ENCODE assay signal across 8 cellular contexts in genomic region chr2:71331331-71331580, GRCh38. TPM values are rescaled to one million over a fixed set of nuclear protein-coding genes. Genes with fewer than 3 reads are reported as not detected.
DNase-seq lines count a peak whose midpoint lies in the region; ATAC-seq and TF ChIP-seq lines count a peak whose summit lies in the region.
"Not testable (repeated sequence)": the region's sequence is repeated elsewhere in the genome, so short reads cannot be mapped to it uniquely, and the experiment has no call there.

No MANE protein-coding gene starts in this region.

- DNase-seq in CD8-positive, alpha-beta T cell, result peak in 1 of 7 experiments; percentile 15
- DNase-seq in activated gamma-delta T cell treated with anti-CD3 and anti-CD28 coated beads, Interleukin-2, amount 50 U/mL, for 16 hours (ENCODE audit: low read depth), result peak; percentile 1
- DNase-seq in effector memory CD4-positive, alpha-beta T cell; immature natural killer cell; osteocyte (ENCODE audit: extremely low spot score, unreplicated experiment); stomach: not testable (repeated sequence)

- peaks cover 36% of the 10 kb centered on the region for H3K4me1 Mint-ChIP-seq in CD8-positive, alpha-beta T cell (ENCODE audit: low read depth)
- peaks cover 22% of the 10 kb centered on the region for H3K4me1 Mint-ChIP-seq in T-helper 1 cell treated with Interleukin-12 subunit alpha and Interleukin-12 subunit beta and Interleukin-4 antibody, amounts not matched to agents 30 μg/mL and 1 μg/mL, for 36 hours (ENCODE audit: low read depth)
- H3K4me1 Mint-ChIP-seq in immature natural killer cell (peaks cover 46 to 59% of the 10 kb centered on the region in 2 donors), osteocyte (ENCODE audit: unreplicated experiment) (peaks cover 32% of the 10 kb centered on the region)

- H3K27me3 Mint-ChIP-seq in CD8-positive, alpha-beta T cell (ENCODE audit: low read depth); osteocyte (ENCODE audit: unreplicated experiment): not testable (repeated sequence)
- peaks cover 14% of the 10 kb centered on the region for H3K27me3 Mint-ChIP-seq in T-helper 1 cell treated with Interleukin-12 subunit alpha and Interleukin-12 subunit beta and Interleukin-4 antibody, amounts not matched to agents 30 μg/mL and 1 μg/mL, for 36 hours (ENCODE audit: low read depth)
- H3K27me3 Mint-ChIP-seq in immature natural killer cell (ENCODE audit: low read depth in 3 of 3), result peaks cover 2 to 22% (median 10%) of the 10 kb centered on the region in 3 donors

- not testable (repeated sequence) for H3K9me3 Mint-ChIP-seq in CD8-positive, alpha-beta T cell; T-helper 1 cell treated with Interleukin-12 subunit alpha and Interleukin-12 subunit beta and Interleukin-4 antibody, amounts not matched to agents 30 μg/mL and 1 μg/mL, for 36 hours; immature natural killer cell; osteocyte (ENCODE audit: unreplicated experiment)

- POLR2A ChIA-PET in CD8-positive, alpha-beta T cell (lab: Charles Lee), result interaction anchor here (0.7 to 2.5 kb wide), 10 partner anchors 9 to 263 kb away, joined by 3 to 16 read pairs (median 4); partner anchors contain the start of genes MPHOSPH10, NAGK and PAIP2B

- H3K36me3 Mint-ChIP-seq in CD8-positive, alpha-beta T cell, result peaks cover 19% of the 10 kb centered on the region
- H3K36me3 Mint-ChIP-seq in T-helper 1 cell treated with Interleukin-12 subunit alpha and Interleukin-12 subunit beta and Interleukin-4 antibody, amounts not matched to agents 30 μg/mL and 1 μg/mL, for 36 hours (ENCODE audit: low read depth), result peaks cover 16% of the 10 kb centered on the region
- H3K36me3 Mint-ChIP-seq in immature natural killer cell, result not testable (repeated sequence)
- peaks cover 13% of the 10 kb centered on the region for H3K36me3 Mint-ChIP-seq in osteocyte (ENCODE audit: unreplicated experiment)

- H3K27ac ChIP-seq in CD8-positive, alpha-beta T cell (ENCODE audit: low read depth, low read length), result not testable (repeated sequence)
- peak overlapping the region; percentile 21 for H3K27ac ChIP-seq in effector memory CD4-positive, alpha-beta T cell (ENCODE audit: insufficient read depth, low read length, poor library complexity, severe bottlenecking)
- H3K27ac ChIP-seq in stomach, result peak overlapping the region in 4 of 5 donors; percentile 91 to 99 (median 96)

- TF ChIP-seq POLR2A in stomach (IDR thresholded peaks at IDR 0.05), result not testable (repeated sequence)

- peak overlapping the region; percentile 99 for H3K4me3 Mint-ChIP-seq in CD8-positive, alpha-beta T cell
- peak overlapping the region; percentile 100 for H3K4me3 Mint-ChIP-seq in T-helper 1 cell treated with Interleukin-12 subunit alpha and Interleukin-12 subunit beta and Interleukin-4 antibody, amounts not matched to agents 30 μg/mL and 1 μg/mL, for 36 hours
- H3K4me3 Mint-ChIP-seq in immature natural killer cell, result peak overlapping the region; percentile 94 to 100 (median 100)
- H3K4me3 Mint-ChIP-seq in osteocyte (ENCODE audit: unreplicated experiment), result peak overlapping the region; percentile 100

- H3K4me3 ChIP-seq in CD8-positive, alpha-beta T cell (ENCODE audit: low read depth, low read length), result peak overlapping the region; percentile 41
- H3K4me3 ChIP-seq in effector memory CD4-positive, alpha-beta T cell (ENCODE audit: insufficient read depth, low read depth, low read length, poor library complexity, severe bottlenecking), result peak overlapping the region; percentile 95
- H3K4me3 ChIP-seq in stomach, result peak overlapping the region; percentile 80 to 98 (median 86)

- H3K9me3 ChIP-seq in CD8-positive, alpha-beta T cell (ENCODE audit: low read length); effector memory CD4-positive, alpha-beta T cell (ENCODE audit: control insufficient read depth, low read length); stomach: not testable (repeated sequence)

- intact Hi-C loops in CD8-positive, alpha-beta T cell (cut with DNase I, micrococcal nuclease), result loop anchor here (1.0 to 10.0 kb wide), 6 partner anchors 32 to 266 kb away; partner anchors contain the start of genes MCEE (in 2 of the 2), MPHOSPH10 (in 2 of the 2), NAGK (in 2 of the 2) and PAIP2B (in 1 of the 2)
- intact Hi-C loops in stomach (cut with DNase I; ENCODE audit: low total_unique reads), result not testable (repeated sequence)

- TF ChIP-seq CTCF in CD8-positive, alpha-beta T cell (IDR thresholded peaks at IDR 0.05); osteocyte (IDR thresholded peaks at IDR 0.05); stomach (IDR thresholded peaks at IDR 0.05): not testable (repeated sequence)

- ATAC-seq in CD8-positive, alpha-beta T cell, result not testable (repeated sequence)
- ATAC-seq in HG02943 (IDR thresholded peaks at IDR 0.05; ENCODE audit: low read depth, unreplicated experiment), result peak; percentile 5

- peaks cover 35% of the 10 kb centered on the region for H3K4me1 ChIP-seq in CD8-positive, alpha-beta T cell (ENCODE audit: insufficient read depth, low read length)
- not testable (repeated sequence) for H3K4me1 ChIP-seq in effector memory CD4-positive, alpha-beta T cell (ENCODE audit: control insufficient read depth, insufficient read depth, low read length, poor library complexity, severe bottlenecking)
- peaks cover 20 to 43% (median 31%) of the 10 kb centered on the region in 4 donors for H3K4me1 ChIP-seq in stomach

- H3K27me3 ChIP-seq in CD8-positive, alpha-beta T cell (ENCODE audit: insufficient read depth, low read length); effector memory CD4-positive, alpha-beta T cell (replicated peaks; ENCODE audit: control insufficient read depth, insufficient read depth, low read length, poor library complexity, severe bottlenecking); stomach: not testable (repeated sequence)

- CTCF ChIA-PET in CD8-positive, alpha-beta T cell (lab: Charles Lee), result interaction anchor here (0.7 to 2.3 kb wide), 11 partner anchors 9 to 200 kb away, joined by 3 to 19 read pairs (median 4); no protein-coding TSS in a partner anchor

- TF ChIP-seq EP300 in stomach (IDR thresholded peaks at IDR 0.05), result not testable (repeated sequence)

- H3K27ac Mint-ChIP-seq in CD8-positive, alpha-beta T cell, result peak overlapping the region; percentile 100
- peak overlapping the region; percentile 100 for H3K27ac Mint-ChIP-seq in T-helper 1 cell treated with Interleukin-12 subunit alpha and Interleukin-12 subunit beta and Interleukin-4 antibody, amounts not matched to agents 30 μg/mL and 1 μg/mL, for 36 hours
- peak overlapping the region in 5 of 6 donors; percentile 89 to 100 (median 99) for H3K27ac Mint-ChIP-seq in immature natural killer cell
- peak overlapping the region; percentile 57 for H3K27ac Mint-ChIP-seq in osteocyte (ENCODE audit: unreplicated experiment)

- 2 to 10% (median 4%) methylated on average over 9 of the region's 9 CpGs for WGBS in stomach, 5 donors

- H3K36me3 ChIP-seq in CD8-positive, alpha-beta T cell (ENCODE audit: insufficient read depth, low read length); effector memory CD4-positive, alpha-beta T cell (ENCODE audit: control insufficient read depth, insufficient read depth, low read length); stomach: not testable (repeated sequence)

RNA-seq across cellular contexts. Expression of gene ZNF638, which starts 0.3 kb away (rescaled TPM):
- 10 to 100 TPM; 61.9 to 71.1 TPM for total RNA-seq in CD8-positive, alpha-beta T cell
- 10 to 100 TPM in 2 of 3 donors, 1 to 10 TPM in 1; 9.4 to 37.7 (median 21.8) TPM for polyA plus RNA-seq in immature natural killer cell
- 117 and 123 TPM in 2 replicates for total RNA-seq in osteocyte
- 100 to 1,000 TPM in 4 of 5 donors, 10 to 100 TPM in 1; 92.4 to 411 (median 224) TPM for total RNA-seq in stomach
- 10 to 100 TPM; 55.2 to 94.8 (median 59.6) TPM for polyA plus RNA-seq in stomach

Comparison
In these comparisons a context has a peak if more than half of its experiments do, and no peak if none do; other contexts are left out.
1. H3K4me3 ChIP-seq: peak in every context shown above with its lines; median percentile 95 in effector memory CD4-positive, alpha-beta T cell; 86 in stomach; 41 in CD8-positive, alpha-beta T cell.